ENCODE assay signal across 2 cellular contexts in genomic region chr4:25367877-25368276, GRCh38.
A peak's percentile ranks its signal among the peaks of the same experiment; 100 is the strongest.
TF ChIP-seq lines count a peak whose summit lies in the region.

No MANE protein-coding gene starts in this region.

TF ChIP-seq in HepG2, 621 proteins besides CTCF, POLR2A, EP300 and RAD21:
- TF ChIP-seq RARA (CRISPR knock-in tag; IDR thresholded peaks at IDR 0.05) (no peak), MAFF (IDR thresholded peaks at IDR 0.05; ENCODE audit: low read depth, low read length) (peak; percentile 92), HMG20A (CRISPR knock-in tag; IDR thresholded peaks at IDR 0.05; ENCODE audit: borderline replicate concordance) (no peak), MAFK (conservative IDR thresholded peaks at IDR 0.05 in 1 of 2, IDR thresholded peaks at IDR 0.05 in 1 of 2; ENCODE audit: low read length in 2 of 2) (peak; percentile 91 to 94)
TF ChIP-seq in HepG2: peak in this region for 2.

TF ChIP-seq in K562, 482 proteins besides CTCF, POLR2A, EP300 and RAD21:
- TF ChIP-seq CREB1 (IDR thresholded peaks at IDR 0.05) = no peak
- no peak for TF ChIP-seq CREB1 (CRISPR knock-in tag; IDR thresholded peaks at IDR 0.05)
- TF ChIP-seq PCBP1 (IDR thresholded peaks at IDR 0.05; ENCODE audit: low read depth, low read length, poor library complexity, severe bottlenecking) = no peak
- peak; percentile 72 for TF ChIP-seq C11orf30 (IDR thresholded peaks at IDR 0.05; ENCODE audit: low read depth)
- no peak for TF ChIP-seq RBM14 (IDR thresholded peaks at IDR 0.05; ENCODE audit: borderline replicate concordance, insufficient read depth, low read depth, low read length)
- TF ChIP-seq MAFK (IDR thresholded peaks at IDR 0.05; ENCODE audit: low read length) = peak; percentile 45; the same call in 1 of the 2 replicates
- TF ChIP-seq, protein P1, sequence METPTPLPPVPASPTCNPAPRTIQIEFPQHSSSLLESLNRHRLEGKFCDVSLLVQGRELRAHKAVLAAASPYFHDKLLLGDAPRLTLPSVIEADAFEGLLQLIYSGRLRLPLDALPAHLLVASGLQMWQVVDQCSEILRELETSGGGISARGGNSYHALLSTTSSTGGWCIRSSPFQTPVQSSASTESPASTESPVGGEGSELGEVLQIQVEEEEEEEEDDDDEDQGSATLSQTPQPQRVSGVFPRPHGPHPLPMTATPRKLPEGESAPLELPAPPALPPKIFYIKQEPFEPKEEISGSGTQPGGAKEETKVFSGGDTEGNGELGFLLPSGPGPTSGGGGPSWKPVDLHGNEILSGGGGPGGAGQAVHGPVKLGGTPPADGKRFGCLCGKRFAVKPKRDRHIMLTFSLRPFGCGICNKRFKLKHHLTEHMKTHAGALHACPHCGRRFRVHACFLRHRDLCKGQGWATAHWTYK (CRISPR knock-in tag; IDR thresholded peaks at IDR 0.05) = no peak
- TF ChIP-seq STAT5A (IDR thresholded peaks at IDR 0.05; ENCODE audit: borderline replicate concordance, low read length) = no peak
- TF ChIP-seq, protein P2, sequence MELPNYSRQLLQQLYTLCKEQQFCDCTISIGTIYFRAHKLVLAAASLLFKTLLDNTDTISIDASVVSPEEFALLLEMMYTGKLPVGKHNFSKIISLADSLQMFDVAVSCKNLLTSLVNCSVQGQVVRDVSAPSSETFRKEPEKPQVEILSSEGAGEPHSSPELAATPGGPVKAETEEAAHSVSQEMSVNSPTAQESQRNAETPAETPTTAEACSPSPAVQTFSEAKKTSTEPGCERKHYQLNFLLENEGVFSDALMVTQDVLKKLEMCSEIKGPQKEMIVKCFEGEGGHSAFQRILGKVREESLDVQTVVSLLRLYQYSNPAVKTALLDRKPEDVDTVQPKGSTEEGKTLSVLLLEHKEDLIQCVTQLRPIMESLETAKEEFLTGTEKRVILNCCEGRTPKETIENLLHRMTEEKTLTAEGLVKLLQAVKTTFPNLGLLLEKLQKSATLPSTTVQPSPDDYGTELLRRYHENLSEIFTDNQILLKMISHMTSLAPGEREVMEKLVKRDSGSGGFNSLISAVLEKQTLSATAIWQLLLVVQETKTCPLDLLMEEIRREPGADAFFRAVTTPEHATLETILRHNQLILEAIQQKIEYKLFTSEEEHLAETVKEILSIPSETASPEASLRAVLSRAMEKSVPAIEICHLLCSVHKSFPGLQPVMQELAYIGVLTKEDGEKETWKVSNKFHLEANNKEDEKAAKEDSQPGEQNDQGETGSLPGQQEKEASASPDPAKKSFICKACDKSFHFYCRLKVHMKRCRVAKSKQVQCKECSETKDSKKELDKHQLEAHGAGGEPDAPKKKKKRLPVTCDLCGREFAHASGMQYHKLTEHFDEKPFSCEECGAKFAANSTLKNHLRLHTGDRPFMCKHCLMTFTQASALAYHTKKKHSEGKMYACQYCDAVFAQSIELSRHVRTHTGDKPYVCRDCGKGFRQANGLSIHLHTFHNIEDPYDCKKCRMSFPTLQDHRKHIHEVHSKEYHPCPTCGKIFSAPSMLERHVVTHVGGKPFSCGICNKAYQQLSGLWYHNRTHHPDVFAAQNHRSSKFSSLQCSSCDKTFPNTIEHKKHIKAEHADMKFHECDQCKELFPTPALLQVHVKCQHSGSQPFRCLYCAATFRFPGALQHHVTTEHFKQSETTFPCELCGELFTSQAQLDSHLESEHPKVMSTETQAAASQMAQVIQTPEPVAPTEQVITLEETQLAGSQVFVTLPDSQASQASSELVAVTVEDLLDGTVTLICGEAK (IDR thresholded peaks at IDR 0.05) = no peak
- TF ChIP-seq, protein P2 (CRISPR knock-in tag; IDR thresholded peaks at IDR 0.05) = no peak
- TF ChIP-seq SREBF2 (CRISPR knock-in tag; IDR thresholded peaks at IDR 0.05) = no peak
- TF ChIP-seq, protein P3, sequence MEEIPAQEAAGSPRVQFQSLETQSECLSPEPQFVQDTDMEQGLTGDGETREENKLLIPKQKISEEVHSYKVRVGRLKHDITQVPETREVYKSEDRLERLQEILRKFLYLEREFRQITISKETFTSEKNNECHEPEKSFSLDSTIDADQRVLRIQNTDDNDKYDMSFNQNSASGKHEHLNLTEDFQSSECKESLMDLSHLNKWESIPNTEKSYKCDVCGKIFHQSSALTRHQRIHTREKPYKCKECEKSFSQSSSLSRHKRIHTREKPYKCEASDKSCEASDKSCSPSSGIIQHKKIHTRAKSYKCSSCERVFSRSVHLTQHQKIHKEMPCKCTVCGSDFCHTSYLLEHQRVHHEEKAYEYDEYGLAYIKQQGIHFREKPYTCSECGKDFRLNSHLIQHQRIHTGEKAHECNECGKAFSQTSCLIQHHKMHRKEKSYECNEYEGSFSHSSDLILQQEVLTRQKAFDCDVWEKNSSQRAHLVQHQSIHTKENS (CRISPR knock-in tag; IDR thresholded peaks at IDR 0.05) = no peak
- TF ChIP-seq ZNF217 (CRISPR knock-in tag; IDR thresholded peaks at IDR 0.05) = no peak
- peak; percentile 84 for TF ChIP-seq ZNF316 (IDR thresholded peaks at IDR 0.05)
- no peak for TF ChIP-seq CCNT2 (IDR thresholded peaks at IDR 0.05; ENCODE audit: borderline replicate concordance, extremely low read depth, insufficient read length, low read depth, low read length)
- no peak for TF ChIP-seq ZNF589 (CRISPR knock-in tag; IDR thresholded peaks at IDR 0.05; ENCODE audit: low read depth)
- TF ChIP-seq KLF16 (IDR thresholded peaks at IDR 0.05) = no peak
- TF ChIP-seq U2AF1 (optimal IDR thresholded peaks at IDR 0.05; ENCODE audit: low read depth, low read length) = no peak
- TF ChIP-seq, protein P4, sequence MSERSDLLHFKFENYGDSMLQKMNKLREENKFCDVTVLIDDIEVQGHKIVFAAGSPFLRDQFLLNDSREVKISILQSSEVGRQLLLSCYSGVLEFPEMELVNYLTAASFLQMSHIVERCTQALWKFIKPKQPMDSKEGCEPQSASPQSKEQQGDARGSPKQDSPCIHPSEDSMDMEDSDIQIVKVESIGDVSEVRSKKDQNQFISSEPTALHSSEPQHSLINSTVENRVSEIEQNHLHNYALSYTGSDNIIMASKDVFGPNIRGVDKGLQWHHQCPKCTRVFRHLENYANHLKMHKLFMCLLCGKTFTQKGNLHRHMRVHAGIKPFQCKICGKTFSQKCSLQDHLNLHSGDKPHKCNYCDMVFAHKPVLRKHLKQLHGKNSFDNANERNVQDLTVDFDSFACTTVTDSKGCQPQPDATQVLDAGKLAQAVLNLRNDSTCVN (CRISPR knock-in tag; IDR thresholded peaks at IDR 0.05) = no peak
- TF ChIP-seq ZNF644 (tag; IDR thresholded peaks at IDR 0.05; ENCODE audit: low read depth) = no peak
- TF ChIP-seq ZNF584 (CRISPR knock-in tag; IDR thresholded peaks at IDR 0.05; ENCODE audit: low read depth) = no peak
- no peak for TF ChIP-seq ZBTB12 (CRISPR knock-in tag; IDR thresholded peaks at IDR 0.05)
- TF ChIP-seq SOX6 (IDR thresholded peaks at IDR 0.05) = no peak
- TF ChIP-seq MAFF (IDR thresholded peaks at IDR 0.05; ENCODE audit: low read length) = peak; percentile 74
- no peak for TF ChIP-seq TAF7 (tag; IDR thresholded peaks at IDR 0.05)
- no peak for TF ChIP-seq KDM4B (IDR thresholded peaks at IDR 0.05; ENCODE audit: borderline replicate concordance in 2 of 2, low read depth in 1 of 2)
- no peak for TF ChIP-seq MYBL2 (IDR thresholded peaks at IDR 0.05; ENCODE audit: low read depth)
- TF ChIP-seq MYBL2 (CRISPR knock-in tag; IDR thresholded peaks at IDR 0.05; ENCODE audit: borderline replicate concordance) = no peak
- TF ChIP-seq OTX1 (CRISPR knock-in tag; IDR thresholded peaks at IDR 0.05) = no peak
- no peak for TF ChIP-seq HDGF (IDR thresholded peaks at IDR 0.05)
- TF ChIP-seq DNMT1 (IDR thresholded peaks at IDR 0.05) = no peak
- no peak for TF ChIP-seq POLR2G (IDR thresholded peaks at IDR 0.05; ENCODE audit: low read depth, low read length)
- no peak for TF ChIP-seq ZNF696 (CRISPR knock-in tag; conservative IDR thresholded peaks at IDR 0.05)
- no peak for TF ChIP-seq SUPT5H (IDR thresholded peaks at IDR 0.05)
- TF ChIP-seq MAFG (tag; conservative IDR thresholded peaks at IDR 0.05) = peak; percentile 72
- no peak for TF ChIP-seq ESRRB (CRISPR knock-in tag; IDR thresholded peaks at IDR 0.05; ENCODE audit: borderline replicate concordance)
- no peak for TF ChIP-seq ATF7 (IDR thresholded peaks at IDR 0.05)
